In the genomic region with DNA sequence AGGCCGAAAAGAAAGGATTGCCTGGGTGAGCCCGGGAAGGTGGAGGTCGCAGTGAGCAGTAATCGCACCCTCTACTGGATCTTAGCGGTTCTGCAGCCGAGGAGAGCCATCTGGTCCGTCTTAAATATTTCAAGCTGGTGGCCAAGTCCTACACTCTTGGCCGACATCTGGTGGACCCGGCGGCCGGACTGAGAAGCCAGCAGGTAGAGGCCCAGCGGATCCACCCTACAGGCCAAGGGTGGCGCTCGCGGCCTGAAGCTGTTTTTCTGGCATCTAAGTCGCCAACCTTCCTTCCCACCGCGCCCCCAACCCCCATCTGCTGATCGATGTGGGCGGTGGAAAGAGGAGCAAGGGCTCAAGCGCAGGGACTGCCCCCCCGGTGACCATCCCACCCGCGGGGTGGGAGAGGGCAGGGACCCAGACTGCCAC, we compare ENCODE assay signal across 1 cellular context.
TF ChIP-seq lines count a peak whose summit lies in the region.

No MANE protein-coding gene starts in this region.

TF ChIP-seq in WTC11, 78 proteins besides CTCF, POLR2A, EP300 and RAD21 (continued from another document):
- TF ChIP-seq, protein P1, sequence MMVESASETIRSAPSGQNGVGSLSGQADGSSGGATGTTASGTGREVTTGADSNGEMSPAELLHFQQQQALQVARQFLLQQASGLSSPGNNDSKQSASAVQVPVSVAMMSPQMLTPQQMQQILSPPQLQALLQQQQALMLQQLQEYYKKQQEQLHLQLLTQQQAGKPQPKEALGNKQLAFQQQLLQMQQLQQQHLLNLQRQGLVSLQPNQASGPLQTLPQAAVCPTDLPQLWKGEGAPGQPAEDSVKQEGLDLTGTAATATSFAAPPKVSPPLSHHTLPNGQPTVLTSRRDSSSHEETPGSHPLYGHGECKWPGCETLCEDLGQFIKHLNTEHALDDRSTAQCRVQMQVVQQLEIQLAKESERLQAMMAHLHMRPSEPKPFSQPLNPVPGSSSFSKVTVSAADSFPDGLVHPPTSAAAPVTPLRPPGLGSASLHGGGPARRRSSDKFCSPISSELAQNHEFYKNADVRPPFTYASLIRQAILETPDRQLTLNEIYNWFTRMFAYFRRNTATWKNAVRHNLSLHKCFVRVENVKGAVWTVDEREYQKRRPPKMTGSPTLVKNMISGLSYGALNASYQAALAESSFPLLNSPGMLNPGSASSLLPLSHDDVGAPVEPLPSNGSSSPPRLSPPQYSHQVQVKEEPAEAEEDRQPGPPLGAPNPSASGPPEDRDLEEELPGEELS (CRISPR knock-in tag; IDR thresholded peaks at IDR 0.05), result no peak
- no peak for TF ChIP-seq ZNF138 (CRISPR knock-in tag; conservative IDR thresholded peaks at IDR 0.05)
- TF ChIP-seq, protein P2, sequence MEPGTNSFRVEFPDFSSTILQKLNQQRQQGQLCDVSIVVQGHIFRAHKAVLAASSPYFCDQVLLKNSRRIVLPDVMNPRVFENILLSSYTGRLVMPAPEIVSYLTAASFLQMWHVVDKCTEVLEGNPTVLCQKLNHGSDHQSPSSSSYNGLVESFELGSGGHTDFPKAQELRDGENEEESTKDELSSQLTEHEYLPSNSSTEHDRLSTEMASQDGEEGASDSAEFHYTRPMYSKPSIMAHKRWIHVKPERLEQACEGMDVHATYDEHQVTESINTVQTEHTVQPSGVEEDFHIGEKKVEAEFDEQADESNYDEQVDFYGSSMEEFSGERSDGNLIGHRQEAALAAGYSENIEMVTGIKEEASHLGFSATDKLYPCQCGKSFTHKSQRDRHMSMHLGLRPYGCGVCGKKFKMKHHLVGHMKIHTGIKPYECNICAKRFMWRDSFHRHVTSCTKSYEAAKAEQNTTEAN (CRISPR knock-in tag; IDR thresholded peaks at IDR 0.05), result no peak
- TF ChIP-seq, protein P3, sequence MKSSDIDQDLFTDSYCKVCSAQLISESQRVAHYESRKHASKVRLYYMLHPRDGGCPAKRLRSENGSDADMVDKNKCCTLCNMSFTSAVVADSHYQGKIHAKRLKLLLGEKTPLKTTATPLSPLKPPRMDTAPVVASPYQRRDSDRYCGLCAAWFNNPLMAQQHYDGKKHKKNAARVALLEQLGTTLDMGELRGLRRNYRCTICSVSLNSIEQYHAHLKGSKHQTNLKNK (CRISPR knock-in tag; IDR thresholded peaks at IDR 0.05), result no peak
- TF ChIP-seq, protein P4, sequence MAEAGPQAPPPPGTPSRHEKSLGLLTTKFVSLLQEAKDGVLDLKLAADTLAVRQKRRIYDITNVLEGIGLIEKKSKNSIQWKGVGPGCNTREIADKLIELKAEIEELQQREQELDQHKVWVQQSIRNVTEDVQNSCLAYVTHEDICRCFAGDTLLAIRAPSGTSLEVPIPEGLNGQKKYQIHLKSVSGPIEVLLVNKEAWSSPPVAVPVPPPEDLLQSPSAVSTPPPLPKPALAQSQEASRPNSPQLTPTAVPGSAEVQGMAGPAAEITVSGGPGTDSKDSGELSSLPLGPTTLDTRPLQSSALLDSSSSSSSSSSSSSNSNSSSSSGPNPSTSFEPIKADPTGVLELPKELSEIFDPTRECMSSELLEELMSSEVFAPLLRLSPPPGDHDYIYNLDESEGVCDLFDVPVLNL (CRISPR knock-in tag; IDR thresholded peaks at IDR 0.05; ENCODE audit: borderline replicate concordance, low read depth), result no peak
- TF ChIP-seq, protein P5, sequence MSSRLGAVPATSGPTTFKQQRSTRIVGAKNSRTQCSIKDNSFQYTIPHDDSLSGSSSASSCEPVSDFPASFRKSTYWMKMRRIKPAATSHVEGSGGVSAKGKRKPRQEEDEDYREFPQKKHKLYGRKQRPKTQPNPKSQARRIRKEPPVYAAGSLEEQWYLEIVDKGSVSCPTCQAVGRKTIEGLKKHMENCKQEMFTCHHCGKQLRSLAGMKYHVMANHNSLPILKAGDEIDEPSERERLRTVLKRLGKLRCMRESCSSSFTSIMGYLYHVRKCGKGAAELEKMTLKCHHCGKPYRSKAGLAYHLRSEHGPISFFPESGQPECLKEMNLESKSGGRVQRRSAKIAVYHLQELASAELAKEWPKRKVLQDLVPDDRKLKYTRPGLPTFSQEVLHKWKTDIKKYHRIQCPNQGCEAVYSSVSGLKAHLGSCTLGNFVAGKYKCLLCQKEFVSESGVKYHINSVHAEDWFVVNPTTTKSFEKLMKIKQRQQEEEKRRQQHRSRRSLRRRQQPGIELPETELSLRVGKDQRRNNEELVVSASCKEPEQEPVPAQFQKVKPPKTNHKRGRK (CRISPR knock-in tag; IDR thresholded peaks at IDR 0.05; ENCODE audit: borderline replicate concordance), result no peak
- TF ChIP-seq, protein P6, sequence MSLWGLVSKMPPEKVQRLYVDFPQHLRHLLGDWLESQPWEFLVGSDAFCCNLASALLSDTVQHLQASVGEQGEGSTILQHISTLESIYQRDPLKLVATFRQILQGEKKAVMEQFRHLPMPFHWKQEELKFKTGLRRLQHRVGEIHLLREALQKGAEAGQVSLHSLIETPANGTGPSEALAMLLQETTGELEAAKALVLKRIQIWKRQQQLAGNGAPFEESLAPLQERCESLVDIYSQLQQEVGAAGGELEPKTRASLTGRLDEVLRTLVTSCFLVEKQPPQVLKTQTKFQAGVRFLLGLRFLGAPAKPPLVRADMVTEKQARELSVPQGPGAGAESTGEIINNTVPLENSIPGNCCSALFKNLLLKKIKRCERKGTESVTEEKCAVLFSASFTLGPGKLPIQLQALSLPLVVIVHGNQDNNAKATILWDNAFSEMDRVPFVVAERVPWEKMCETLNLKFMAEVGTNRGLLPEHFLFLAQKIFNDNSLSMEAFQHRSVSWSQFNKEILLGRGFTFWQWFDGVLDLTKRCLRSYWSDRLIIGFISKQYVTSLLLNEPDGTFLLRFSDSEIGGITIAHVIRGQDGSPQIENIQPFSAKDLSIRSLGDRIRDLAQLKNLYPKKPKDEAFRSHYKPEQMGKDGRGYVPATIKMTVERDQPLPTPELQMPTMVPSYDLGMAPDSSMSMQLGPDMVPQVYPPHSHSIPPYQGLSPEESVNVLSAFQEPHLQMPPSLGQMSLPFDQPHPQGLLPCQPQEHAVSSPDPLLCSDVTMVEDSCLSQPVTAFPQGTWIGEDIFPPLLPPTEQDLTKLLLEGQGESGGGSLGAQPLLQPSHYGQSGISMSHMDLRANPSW (CRISPR knock-in tag; conservative IDR thresholded peaks at IDR 0.05; ENCODE audit: low read depth), result no peak
- TF ChIP-seq, protein P7, sequence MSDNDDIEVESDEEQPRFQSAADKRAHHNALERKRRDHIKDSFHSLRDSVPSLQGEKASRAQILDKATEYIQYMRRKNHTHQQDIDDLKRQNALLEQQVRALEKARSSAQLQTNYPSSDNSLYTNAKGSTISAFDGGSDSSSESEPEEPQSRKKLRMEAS (CRISPR knock-in tag; IDR thresholded peaks at IDR 0.05), result no peak
- TF ChIP-seq ZNF423 (CRISPR knock-in tag; IDR thresholded peaks at IDR 0.05), result no peak
- no peak for TF ChIP-seq ELF4 (CRISPR knock-in tag; IDR thresholded peaks at IDR 0.05; ENCODE audit: low read depth)
